Comparison of ENCODE assay signal across 8 cellular contexts in genomic region chr19:37979547-37980082, GRCh38.
DNase-seq lines count a peak whose midpoint lies in the region; ATAC-seq and TF ChIP-seq lines count a peak whose summit lies in the region.
"Had no signal": no experiment of that assay in that cellular context is flagged by ENCODE, and none has a peak within 500 bp of the region (broad histone marks: within the 10 kb centered on the region; RNA-seq: fewer than 3 reads in every experiment).

No MANE protein-coding gene starts in this region.

- no peaks in the 10 kb centered on the region for H3K9me3 ChIP-seq in breast epithelium

- no peaks in the 10 kb centered on the region for H3K9me3 Mint-ChIP-seq in activated CD4-positive, alpha-beta T cell treated with anti-CD3 and anti-CD28 coated beads for 36 hours (ENCODE audit: low read depth)

- no peaks in the 10 kb centered on the region for H3K4me1 Mint-ChIP-seq in activated CD4-positive, alpha-beta T cell treated with anti-CD3 and anti-CD28 coated beads for 36 hours

- intact Hi-C loops in breast epithelium (cut with DNase I; ENCODE audit: low total_unique reads) = no loop called here
- intact Hi-C loops in activated CD4-positive, alpha-beta T cell treated with anti-CD3 and anti-CD28 coated beads for 36 hours (cut with DNase I, micrococcal nuclease) = no loop called here

- H3K27ac Mint-ChIP-seq in activated CD4-positive, alpha-beta T cell treated with anti-CD3 and anti-CD28 coated beads for 36 hours = no peak overlapping the region

- peaks cover 0 to 15% of the 10 kb centered on the region in 2 donors for H3K4me1 ChIP-seq in breast epithelium

- peak; percentile 39 for ATAC-seq in GM19328 (IDR thresholded peaks at IDR 0.05; ENCODE audit: unreplicated experiment)
- no peak for ATAC-seq in activated CD4-positive, alpha-beta T cell treated with anti-CD3 and anti-CD28 coated beads for 36 hours

- TF ChIP-seq POLR2A in breast epithelium (IDR thresholded peaks at IDR 0.05) = no peak

- H3K36me3 Mint-ChIP-seq in activated CD4-positive, alpha-beta T cell treated with anti-CD3 and anti-CD28 coated beads for 36 hours (ENCODE audit: low read depth) = no peaks in the 10 kb centered on the region

- H3K27ac ChIP-seq in breast epithelium = peak overlapping the region; percentile 70 to 85
- peak overlapping the region; percentile 45 for H3K27ac ChIP-seq in substantia nigra (ENCODE audit: low read depth, low read length, poor library complexity, severe bottlenecking)

- no peak overlapping the region for H3K4me3 Mint-ChIP-seq in activated CD4-positive, alpha-beta T cell treated with anti-CD3 and anti-CD28 coated beads for 36 hours

- H3K27me3 ChIP-seq in breast epithelium = no peaks in the 10 kb centered on the region

- DNase-seq in HPDE6-E6E7 (ENCODE audit: extremely low spot score) (peak; percentile 89), breast epithelium (ENCODE audit: low spot score in 2 of 2) (peak in 1 of 2 donors; percentile 76), substantia nigra (lab: John Stamatoyannopoulos, UW) (no peak), activated gamma-delta T cell treated with Interleukin-2 at 50 U/mL for 16 hours (no peak)
- no peak for DNase-seq in activated T-cell treated with anti-CD3 and anti-CD28 coated beads, Interleukin-2, amount 50 U/mL, for 48 hours
- DNase-seq in activated CD4-positive, alpha-beta T cell treated with anti-CD3 and anti-CD28 coated beads for 36 hours = no peak
- DNase-seq: activated CD8-positive, alpha-beta memory T cell treated with anti-CD3 and anti-CD28 coated beads, Interleukin-2, amount 50 U/mL, for 4 hours had no signal

- no peaks in the 10 kb centered on the region for H3K27me3 Mint-ChIP-seq in activated CD4-positive, alpha-beta T cell treated with anti-CD3 and anti-CD28 coated beads for 36 hours

- H3K4me3 ChIP-seq in breast epithelium = no peak overlapping the region

- TF ChIP-seq CTCF in breast epithelium (IDR thresholded peaks at IDR 0.05) = no peak

- CTCF ChIA-PET in activated CD4-positive, alpha-beta T cell treated with anti-CD3 and anti-CD28 coated beads for 36 hours (lab: Charles Lee) = interaction anchor here (0.6 kb wide), 2 partner anchors 1302 to 1804 kb away, joined by 3 read pairs; no protein-coding TSS in a partner anchor

- no peaks in the 10 kb centered on the region for H3K36me3 ChIP-seq in breast epithelium

- POLR2A ChIA-PET in activated CD4-positive, alpha-beta T cell treated with anti-CD3 and anti-CD28 coated beads for 36 hours (lab: Charles Lee) = no interaction called here
